In genomic region chr17:82592289-82592683, GRCh38 we compare ENCODE assay signal across 8 cellular contexts. TPM values are rescaled to one million over a fixed set of nuclear protein-coding genes. Genes with fewer than 3 reads are reported as not detected.
A peak's percentile ranks its signal among the peaks of the same experiment; 100 is the strongest.
DNase-seq lines count a peak whose midpoint lies in the region; ATAC-seq and TF ChIP-seq lines count a peak whose summit lies in the region.

No MANE protein-coding gene starts in this region.

- H3K4me3 ChIP-seq in DND-41 (ENCODE audit: low read depth in 1 of 2, low read length in 2 of 2) (no peak overlapping the region), SU-DHL-6 (ENCODE audit: insufficient read depth, low read length, poor library complexity, severe bottlenecking) (no peak overlapping the region), fibroblast of lung (replicated peaks in 1 of 4; ENCODE audit: control extremely low read depth in 1 of 4, insufficient read depth in 1 of 4, low read depth in 3 of 4, low read length in 4 of 4) (no peak overlapping the region), rectal smooth muscle tissue (ENCODE audit: low read length) (peak overlapping the region; percentile 2)

- ATAC-seq in DND-41 (ENCODE audit: insufficient read depth, low read depth): no peak
- ATAC-seq in GM19397 (IDR thresholded peaks at IDR 0.05; ENCODE audit: unreplicated experiment): no peak

- no peak overlapping the region for H3K9ac ChIP-seq in DND-41 (ENCODE audit: low read depth, low read length)
- H3K9ac ChIP-seq in SU-DHL-6 (ENCODE audit: low read length): no peak overlapping the region
- H3K9ac ChIP-seq in fibroblast of lung (ENCODE audit: insufficient read depth, low read length): no peak overlapping the region
- H3K9ac ChIP-seq in rectal smooth muscle tissue (ENCODE audit: low read length): no peak overlapping the region

- H3K9me3 ChIP-seq in DND-41 (ENCODE audit: insufficient read depth, low read length, severe bottlenecking) (no peaks in the 10 kb centered on the region), SU-DHL-6 (ENCODE audit: insufficient read depth, low read length) (no peaks in the 10 kb centered on the region), fibroblast of lung (ENCODE audit: control insufficient read depth, insufficient read depth, low read depth, low read length) (no peaks in the 10 kb centered on the region)

- H3K4me1 ChIP-seq in DND-41 (ENCODE audit: insufficient read depth, low read length): peaks cover 15% of the 10 kb centered on the region
- peaks cover 8% of the 10 kb centered on the region for H3K4me1 ChIP-seq in fibroblast of lung (ENCODE audit: control insufficient read depth, extremely low read depth, insufficient read depth, low read length)
- H3K4me1 ChIP-seq in rectal smooth muscle tissue (ENCODE audit: control insufficient read depth, insufficient read depth, low read length): peaks cover 23% of the 10 kb centered on the region

- peaks cover 35% of the 10 kb centered on the region for H3F3A ChIP-seq in SU-DHL-6 (ENCODE audit: insufficient read depth)

- H2AFZ ChIP-seq in DND-41 (ENCODE audit: low read depth, low read length) (no peak overlapping the region), SU-DHL-6 (ENCODE audit: low read depth, low read length, severe bottlenecking) (no peak overlapping the region), fibroblast of lung (ENCODE audit: low read length) (no peak overlapping the region)

- no peaks in the 10 kb centered on the region for H3K27me3 ChIP-seq in DND-41 (ENCODE audit: insufficient read depth, low read length, poor library complexity)
- H3K27me3 ChIP-seq in SU-DHL-6 (ENCODE audit: low read length): no peaks in the 10 kb centered on the region
- no peaks in the 10 kb centered on the region for H3K27me3 ChIP-seq in fibroblast of lung (ENCODE audit: control insufficient read depth, insufficient read depth, low read length)
- no peaks in the 10 kb centered on the region for H3K27me3 ChIP-seq in rectal smooth muscle tissue (ENCODE audit: control insufficient read depth, insufficient read depth, low read length)

- peak overlapping the region; percentile 69 for H3K27ac ChIP-seq in DND-41 (ENCODE audit: low read length)
- peak overlapping the region; percentile 76 for H3K27ac ChIP-seq in SU-DHL-6 (ENCODE audit: low read depth, low read length)
- H3K27ac ChIP-seq in fibroblast of lung (ENCODE audit: insufficient read depth, low read length): peak overlapping the region; percentile 6
- peak overlapping the region; percentile 85 for H3K27ac ChIP-seq in rectal smooth muscle tissue (ENCODE audit: low read depth, low read length)

- H3K4me2 ChIP-seq in DND-41 (ENCODE audit: insufficient read depth, low read length) (peak overlapping the region; percentile 15; the same call in 1 of the 2 replicates), SU-DHL-6 (ENCODE audit: low read depth, low read length, poor library complexity, severe bottlenecking) (no peak overlapping the region), fibroblast of lung (ENCODE audit: extremely low read depth, insufficient read depth, low read length) (no peak overlapping the region)

- H3K79me2 ChIP-seq in DND-41 (ENCODE audit: insufficient read depth, low read length) (peaks cover 26% of the 10 kb centered on the region), SU-DHL-6 (ENCODE audit: insufficient read depth, low read length) (no peaks in the 10 kb centered on the region), fibroblast of lung (ENCODE audit: control insufficient read depth, insufficient read depth, low read length) (peaks cover 2% of the 10 kb centered on the region)

- TF ChIP-seq CTCF in DND-41 (IDR thresholded peaks at IDR 0.05; ENCODE audit: borderline replicate concordance, extremely low read depth, low read length, poor library complexity, severe bottlenecking): no peak
- TF ChIP-seq CTCF in SU-DHL-6 (IDR thresholded peaks at IDR 0.05; ENCODE audit: insufficient read depth, low read length, poor library complexity, severe bottlenecking): no peak
- no peak for TF ChIP-seq CTCF in fibroblast of lung (conservative IDR thresholded peaks at IDR 0.05 in 1 of 2, IDR thresholded peaks at IDR 0.05 in 1 of 2; ENCODE audit: low read depth in 1 of 2, low read length in 2 of 2)

- no peak for DNase-seq in DND-41
- peak in 1 of 2 donors; percentile 6 for DNase-seq in fibroblast of lung (ENCODE audit: low read depth in 2 of 2)
- DNase-seq in COR-L47 (lab: John Stamatoyannopoulos, UW): no peak
- DNase-seq in RKO (ENCODE audit: low spot score): no peak
- DNase-seq in dermis blood vessel endothelial cell: no peak

- no peaks in the 10 kb centered on the region for H3K9me2 ChIP-seq in SU-DHL-6 (replicated peaks; ENCODE audit: insufficient read depth, low read length)

- H4K20me1 ChIP-seq in DND-41 (ENCODE audit: insufficient read depth, low read length): peaks cover 37% of the 10 kb centered on the region
- no peaks in the 10 kb centered on the region for H4K20me1 ChIP-seq in SU-DHL-6 (ENCODE audit: low read depth, low read length)
- no peaks in the 10 kb centered on the region for H4K20me1 ChIP-seq in fibroblast of lung (ENCODE audit: control insufficient read depth, extremely low read depth, insufficient read depth, low read length)

- peaks cover 89% of the 10 kb centered on the region for H3K36me3 ChIP-seq in DND-41 (ENCODE audit: insufficient read depth, low read length)
- no peaks in the 10 kb centered on the region for H3K36me3 ChIP-seq in SU-DHL-6 (ENCODE audit: low read length)
- peaks cover 9% of the 10 kb centered on the region for H3K36me3 ChIP-seq in fibroblast of lung (ENCODE audit: control insufficient read depth, insufficient read depth, low read length)
- H3K36me3 ChIP-seq in rectal smooth muscle tissue (ENCODE audit: control insufficient read depth, insufficient read depth, low read length): peaks cover 11% of the 10 kb centered on the region

RNA-seq across cellular contexts. Expression of gene WDR45B, which starts 56.0 kb away (rescaled TPM):
- total RNA-seq in fibroblast of lung (51.6 and 66.2 TPM in 2 replicates), dermis blood vessel endothelial cell (61.4 and 91.0 TPM in 2 replicates)
- 80.9 and 95.2 TPM in 2 replicates for polyA plus RNA-seq in fibroblast of lung
- polyA plus RNA-seq in fibroblast of lung (2012): 62.2 and 64.4 TPM in 2 replicates
- 39.5 and 55.5 TPM in 2 replicates for polyA minus RNA-seq in fibroblast of lung (ENCODE audit: low replicate concordance)

Comparison
In these comparisons a context has a peak if more than half of its experiments do, and no peak if none do; other contexts are left out.
1. H3K27ac ChIP-seq: peak in every context shown above with its lines; median percentile 85 in rectal smooth muscle tissue; 76 in SU-DHL-6; 69 in DND-41; 6 in fibroblast of lung.